In genomic region chr2:233338969-233339368, GRCh38 we compare ENCODE assay signal across 1 cellular context.
A peak's percentile ranks its signal among the peaks of the same experiment; 100 is the strongest.
TF ChIP-seq lines count a peak whose summit lies in the region.

No MANE protein-coding gene starts in this region.

TF ChIP-seq in GM12878, 131 proteins besides CTCF, POLR2A, EP300 and RAD21 (continued from another document):
- TF ChIP-seq ATF2 (IDR thresholded peaks at IDR 0.05; ENCODE audit: low read length) (no peak), SMC3 (IDR thresholded peaks at IDR 0.05; ENCODE audit: borderline replicate concordance, low read length) (no peak), ZNF622 (IDR thresholded peaks at IDR 0.05) (no peak), ZNF384 (IDR thresholded peaks at IDR 0.05; ENCODE audit: borderline replicate concordance, low read depth, low read length) (no peak)
- TF ChIP-seq, protein P1, sequence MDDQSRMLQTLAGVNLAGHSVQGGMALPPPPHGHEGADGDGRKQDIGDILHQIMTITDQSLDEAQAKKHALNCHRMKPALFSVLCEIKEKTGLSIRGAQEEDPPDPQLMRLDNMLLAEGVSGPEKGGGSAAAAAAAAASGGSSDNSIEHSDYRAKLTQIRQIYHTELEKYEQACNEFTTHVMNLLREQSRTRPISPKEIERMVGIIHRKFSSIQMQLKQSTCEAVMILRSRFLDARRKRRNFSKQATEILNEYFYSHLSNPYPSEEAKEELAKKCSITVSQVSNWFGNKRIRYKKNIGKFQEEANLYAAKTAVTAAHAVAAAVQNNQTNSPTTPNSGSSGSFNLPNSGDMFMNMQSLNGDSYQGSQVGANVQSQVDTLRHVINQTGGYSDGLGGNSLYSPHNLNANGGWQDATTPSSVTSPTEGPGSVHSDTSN (IDR thresholded peaks at IDR 0.05; ENCODE audit: insufficient replicate concordance, low read depth, low read length), result peak; percentile 26
